In the genomic region with DNA sequence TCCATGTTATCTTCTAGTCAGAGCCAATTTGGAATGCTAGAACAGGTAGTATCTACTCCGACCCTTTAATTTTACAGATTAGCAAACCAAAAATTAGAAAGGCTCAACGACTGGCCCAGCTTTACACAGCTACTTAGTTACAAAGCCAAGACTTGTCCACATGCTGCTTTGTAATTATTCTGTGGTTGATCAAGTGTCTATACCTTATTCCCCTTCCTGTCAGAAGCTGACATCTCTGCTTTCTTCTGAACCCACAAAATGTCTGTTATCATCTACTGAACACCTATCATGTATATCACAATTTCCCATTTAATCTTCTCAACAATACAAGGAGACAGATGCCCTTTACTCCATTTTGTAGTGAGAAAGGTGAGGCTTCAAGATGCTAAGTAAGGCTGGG, we compare ENCODE assay signal across 18 cellular contexts.
"Had no signal": no experiment of that assay in that cellular context is flagged by ENCODE, and none has a peak within 500 bp of the region (broad histone marks: within the 10 kb centered on the region; RNA-seq: fewer than 3 reads in every experiment).

No MANE protein-coding gene starts in this region.

- H3K27ac ChIP-seq: neural progenitor cell, ovary, stomach had no signal

- H3K36me3 Mint-ChIP-seq: neural progenitor cell had no signal

- H3K4me3 Mint-ChIP-seq: dendritic cell treated with granulocyte-macrophage colony-stimulating factor and Interleukin-4, amounts not matched to agents 40 ng/mL and 50 ng/mL, for 4 days; neural progenitor cell had no signal

- H3K27me3 ChIP-seq: esophagus squamous epithelium, gastroesophageal sphincter, neural progenitor cell, ovary, stomach had no signal

- H3K4me3 ChIP-seq: esophagus squamous epithelium, gastroesophageal sphincter, neural progenitor cell, ovary, smooth muscle cell, stomach had no signal

- H3K9me3 ChIP-seq: esophagus squamous epithelium, gastroesophageal sphincter, ovary, stomach had no signal

- DNase-seq: cerebellar nuclear complex; esophagus squamous epithelium; foreskin fibroblast; glutamatergic neuron; kidney; mammary epithelial cell; naive thymus-derived CD4-positive, alpha-beta T cell; nucleus accumbens; ovary; right cardiac atrium; stimulated activated CD4-positive, alpha-beta T cell treated with anti-CD3 and anti-CD28 coated beads, Interleukin-2, amount 100 ng/mL, for 48 hours; stomach; trophoblast cell had no signal

- ATAC-seq: gastroesophageal sphincter; naive thymus-derived CD4-positive, alpha-beta T cell; right cardiac atrium had no signal

- H3K9me3 Mint-ChIP-seq: dendritic cell treated with granulocyte-macrophage colony-stimulating factor and Interleukin-4, amounts not matched to agents 40 ng/mL and 50 ng/mL, for 4 days; naive thymus-derived CD4-positive, alpha-beta T cell; neural progenitor cell had no signal

- H3K27ac Mint-ChIP-seq: dendritic cell treated with granulocyte-macrophage colony-stimulating factor and Interleukin-4, amounts not matched to agents 40 ng/mL and 50 ng/mL, for 4 days; neural progenitor cell; progenitor cell of endocrine pancreas had no signal

- H3K36me3 ChIP-seq: esophagus squamous epithelium, gastroesophageal sphincter, neural progenitor cell, ovary, stomach had no signal
